Comparison of ENCODE assay signal across 8 cellular contexts in genomic region chr16:4801051-4801961, GRCh38. TPM values are rescaled to one million over a fixed set of nuclear protein-coding genes. Genes with fewer than 3 reads are reported as not detected.
DNase-seq lines count a peak whose midpoint lies in the region; ATAC-seq and TF ChIP-seq lines count a peak whose summit lies in the region.

No MANE protein-coding gene starts in this region.

- H3K4me1 Mint-ChIP-seq in CD8-positive, alpha-beta memory T cell, result peaks cover 9 to 25% (median 10%) of the 10 kb centered on the region in 3 donors

- H3K9me3 ChIP-seq in CD8-positive, alpha-beta memory T cell (ENCODE audit: low read length), result no peaks in the 10 kb centered on the region
- H3K9me3 ChIP-seq in PC-9 (ENCODE audit: insufficient read depth, low read depth) (no peaks in the 10 kb centered on the region), osteoblast (ENCODE audit: low read depth, low read length) (no peaks in the 10 kb centered on the region)

- no peak for TF ChIP-seq CTCF in PC-9 (conservative IDR thresholded peaks at IDR 0.05)
- no peak for TF ChIP-seq CTCF in osteoblast (IDR thresholded peaks at IDR 0.05; ENCODE audit: extremely low read depth, low read depth, low read length)

- peak overlapping the region; percentile 75 for H3K27ac ChIP-seq in CD8-positive, alpha-beta memory T cell (ENCODE audit: low read depth, low read length)
- H3K27ac ChIP-seq in PC-9 (peak overlapping the region; percentile 76), epithelial cell of prostate (peak overlapping the region; percentile 87), osteoblast (ENCODE audit: low read depth, low read length) (no peak overlapping the region)

- H3K4me2 ChIP-seq in PC-9, result peak overlapping the region; percentile 96
- peak overlapping the region; percentile 84 for H3K4me2 ChIP-seq in osteoblast (ENCODE audit: insufficient read depth, low read length)

- intact Hi-C loops in PC-9 (cut with micrococcal nuclease; ENCODE audit: unreplicated experiment), result no loop called here

- H3K27me3 ChIP-seq in CD8-positive, alpha-beta memory T cell (ENCODE audit: insufficient read depth, low read length, poor library complexity, severe bottlenecking), result no peaks in the 10 kb centered on the region
- no peaks in the 10 kb centered on the region for H3K27me3 ChIP-seq in PC-9 (ENCODE audit: insufficient read depth, low read depth)
- no peaks in the 10 kb centered on the region for H3K27me3 ChIP-seq in osteoblast (ENCODE audit: insufficient read depth, low read length)

- H3K36me3 Mint-ChIP-seq in CD8-positive, alpha-beta memory T cell, result peaks cover 0 to 18% (median 3%) of the 10 kb centered on the region in 3 donors

- peak overlapping the region; percentile 34; the same call in 1 of the 2 replicates for H2AFZ ChIP-seq in PC-9
- peak overlapping the region; percentile 81 for H2AFZ ChIP-seq in osteoblast (ENCODE audit: low read length)

- peak overlapping the region; percentile 82 to 95 (median 84) for H3K4me3 Mint-ChIP-seq in CD8-positive, alpha-beta memory T cell

- TSS peak; percentile 44 for BruUV-seq in PC-9 (replicated peaks; lab: Mats Ljungman, UMichigan)

- H3K9me3 Mint-ChIP-seq in CD8-positive, alpha-beta memory T cell, result no peaks in the 10 kb centered on the region

- no peaks in the 10 kb centered on the region for H3K36me3 ChIP-seq in CD8-positive, alpha-beta memory T cell (ENCODE audit: insufficient read depth, low read length)
- no peaks in the 10 kb centered on the region; the same call in 1 of the 2 replicates for H3K36me3 ChIP-seq in PC-9 (ENCODE audit: low read depth)
- peaks cover 9% of the 10 kb centered on the region for H3K36me3 ChIP-seq in osteoblast (ENCODE audit: insufficient read depth, low read length)

- H3K27ac Mint-ChIP-seq in CD8-positive, alpha-beta memory T cell, result peak overlapping the region; percentile 72 to 93 (median 82)

- peak overlapping the region; percentile 65 for H3K4me3 ChIP-seq in CD8-positive, alpha-beta memory T cell (ENCODE audit: low read length)
- H3K4me3 ChIP-seq in PC-9, result peak overlapping the region; percentile 81
- peak overlapping the region; percentile 84 for H3K4me3 ChIP-seq in osteoblast (ENCODE audit: insufficient read depth, low read length)

- H3F3A ChIP-seq in PC-9 (ENCODE audit: insufficient read depth, low read depth), result peaks cover 28% of the 10 kb centered on the region

- H4K20me1 ChIP-seq in PC-9 (ENCODE audit: insufficient read depth) (no peaks in the 10 kb centered on the region), osteoblast (ENCODE audit: insufficient read depth, low read length) (no peaks in the 10 kb centered on the region)

- no peaks in the 10 kb centered on the region for H3K9me2 ChIP-seq in PC-9 (ENCODE audit: insufficient read depth)

- H3K4me1 ChIP-seq in CD8-positive, alpha-beta memory T cell (ENCODE audit: insufficient read depth, low read length), result peaks cover 16% of the 10 kb centered on the region
- H3K4me1 ChIP-seq in PC-9 (replicated peaks; ENCODE audit: insufficient read depth) (peaks cover 23% of the 10 kb centered on the region), osteoblast (ENCODE audit: insufficient read depth, low read length) (peaks cover 11% of the 10 kb centered on the region)

- CTCF ChIA-PET in CD8-positive, alpha-beta memory T cell (lab: Charles Lee), result interaction anchor here (1.9 kb wide), 1 partner anchor 33 kb away, joined by 6 read pairs; no protein-coding TSS in a partner anchor
- CTCF ChIA-PET in PC-9 (lab: Charles Lee), result no interaction called here

- H3K79me2 ChIP-seq in PC-9 (ENCODE audit: low read depth) (peaks cover 14% of the 10 kb centered on the region), osteoblast (ENCODE audit: insufficient read depth, low read length) (no peaks in the 10 kb centered on the region)

- peak in 1 of 5 donors; percentile 19 for DNase-seq in CD8-positive, alpha-beta memory T cell
- DNase-seq in PC-9 (no peak), epithelial cell of prostate (ENCODE audit: low read depth, low spot score) (no peak), osteoblast (ENCODE audit: insufficient read length, low spot score, missing footprints) (peak; percentile 74), H4 (ENCODE audit: low spot score) (no peak)
- DNase-seq in stimulated activated CD4-positive, alpha-beta T cell treated with anti-CD3 and anti-CD28 coated beads, Interleukin-15, amount 100 ng/mL, for 24 hours, result no peak

- ATAC-seq in HG03442 (IDR thresholded peaks at IDR 0.05; ENCODE audit: unreplicated experiment), result no peak
- ATAC-seq in GM21825 (IDR thresholded peaks at IDR 0.05; ENCODE audit: unreplicated experiment), result no peak

- H3K27me3 Mint-ChIP-seq in CD8-positive, alpha-beta memory T cell, result no peaks in the 10 kb centered on the region

- POLR2A ChIA-PET in CD8-positive, alpha-beta memory T cell (lab: Charles Lee), result interaction anchor here (0.6 to 2.4 kb wide), 3 partner anchors 34 to 114 kb away, joined by 4 to 14 read pairs (median 13); partner anchors contain the start of genes ANKS3, DNAAF8 and ZNF500
- POLR2A ChIA-PET in PC-9 (lab: Charles Lee; ENCODE audit: unreplicated experiment), result interaction anchor here (0.5 to 0.7 kb wide), 4 partner anchors 17 to 328 kb away, joined by 3 to 4 read pairs (median 4); no protein-coding TSS in a partner anchor

RNA-seq across cellular contexts. Expression of gene ROGDI, which starts 1.1 kb away (rescaled TPM):
- total RNA-seq in CD8-positive, alpha-beta memory T cell, result 1 to 10 TPM; 7.4 to 8.1 TPM
- polyA plus RNA-seq in CD8-positive, alpha-beta memory T cell, result 7.8 TPM
- 40.8 and 45.2 TPM in 2 replicates for total RNA-seq in PC-9 (2021)
- 15.9 and 17.1 TPM in 2 replicates for total RNA-seq in osteoblast
- 14.7 and 17.1 TPM in 2 replicates for total RNA-seq in H4 (2014; rRNA removed; shearing (Covaris generic))

RNA-seq across cellular contexts. Expression of gene SMIM22, which starts 6.1 kb away (rescaled TPM):
- total RNA-seq in CD8-positive, alpha-beta memory T cell, result not detected
- polyA plus RNA-seq in CD8-positive, alpha-beta memory T cell, result not detected
- 134 and 182 TPM in 2 replicates for total RNA-seq in PC-9 (2021)
- total RNA-seq in osteoblast, result not detected in 2 replicates
- not detected in 2 replicates for total RNA-seq in H4 (2014; rRNA removed; shearing (Covaris generic))

RNA-seq across cellular contexts. Expression of gene SEPTIN12, which starts 13.2 kb away (rescaled TPM):
- not detected for total RNA-seq in CD8-positive, alpha-beta memory T cell
- polyA plus RNA-seq in CD8-positive, alpha-beta memory T cell, result not detected
- total RNA-seq in PC-9 (2021) (not detected in 2 replicates), osteoblast (not detected in 2 replicates)
- total RNA-seq in H4 (2014; rRNA removed; shearing (Covaris generic)), result not detected in 2 replicates

RNA-seq across cellular contexts. Expression of gene ZNF500, which starts 34.3 kb away (rescaled TPM):
- total RNA-seq in CD8-positive, alpha-beta memory T cell, result 10 to 100 TPM; 12.7 to 13.7 TPM
- 15.2 TPM for polyA plus RNA-seq in CD8-positive, alpha-beta memory T cell
- 28.8 and 29.2 TPM in 2 replicates for total RNA-seq in PC-9 (2021)
- 14.5 and 16.2 TPM in 2 replicates for total RNA-seq in osteoblast
- total RNA-seq in H4 (2014; rRNA removed; shearing (Covaris generic)), result 3.3 and 4.4 TPM in 2 replicates

RNA-seq across cellular contexts. Expression of gene GLYR1, which starts 45.8 kb away (rescaled TPM):
- total RNA-seq in CD8-positive, alpha-beta memory T cell, result 100 to 1,000 TPM; 104 to 110 TPM
- polyA plus RNA-seq in CD8-positive, alpha-beta memory T cell, result 40.2 TPM
- 97.5 and 135 TPM in 2 replicates for total RNA-seq in PC-9 (2021)
- 48.0 and 48.1 TPM in 2 replicates for total RNA-seq in osteoblast
- total RNA-seq in H4 (2014; rRNA removed; shearing (Covaris generic)), result 20.6 and 35.8 TPM in 2 replicates

Comparison
In these comparisons a context has a peak if more than half of its experiments do, and no peak if none do; other contexts are left out.
1. RNA of gene SMIM22, which starts 6.1 kb away (total RNA-seq): 134 to 182 TPM in PC-9; not detected in CD8-positive, alpha-beta memory T cell, not detected in osteoblast and not detected in H4; every median in the first group is over 100 times any median in the second.
2. Peak in every context shown above with its lines, with median percentiles within 50 percentile points of each other: H3K4me3 ChIP-seq.